13 cellular contexts compared by ENCODE assay signal in genomic region chr18:10072659-10073309, GRCh38.
DNase-seq lines count a peak whose midpoint lies in the region; TF ChIP-seq lines count a peak whose summit lies in the region.
"Had no signal": no experiment of that assay in that cellular context is flagged by ENCODE, and none has a peak within 500 bp of the region (broad histone marks: within the 10 kb centered on the region; RNA-seq: fewer than 3 reads in every experiment).

No MANE protein-coding gene starts in this region.

- DNase-seq in AG10803 (ENCODE audit: low read depth), result peak; percentile 84
- peak; percentile 77 for DNase-seq in LHCN-M2 (ENCODE audit: low read depth)
- peak; percentile 17 for DNase-seq in T1000 (lab: John Stamatoyannopoulos, UW)
- DNase-seq in fibroblast of the aortic adventitia (ENCODE audit: low read depth), result peak; percentile 28
- DNase-seq in NCI-H2107 treated with DMSO at 0.1 percent for 48 hours (lab: John Stamatoyannopoulos, UW; ENCODE audit: unreplicated experiment), result no peak
- DNase-seq in SHP77 treated with DMSO at 0.1 percent for 48 hours (lab: John Stamatoyannopoulos, UW), result no peak
- no peak for DNase-seq in BE2C
- no peak for DNase-seq in NCI-H2029 (lab: John Stamatoyannopoulos, UW)
- DNase-seq: activated CD4-positive, alpha-beta T cell treated with anti-CD3 and anti-CD28 coated beads for 48 hours; activated T-cell treated with anti-CD3 and anti-CD28 coated beads, Interleukin-2, amount 50 U/mL, for 1 hour; NCI-H1092 treated with DMSO at 0.1 percent for 48 hours; T-helper 17 cell had no signal

- no peaks in the 10 kb centered on the region for H3K4me1 ChIP-seq in BE2C
- H3K4me1 ChIP-seq: parathyroid adenoma had no signal

- H3K36me3 ChIP-seq in BE2C, result no peaks in the 10 kb centered on the region

- no peaks in the 10 kb centered on the region for H3K27me3 ChIP-seq in BE2C

- no peaks in the 10 kb centered on the region for H3K9me3 ChIP-seq in BE2C

- TF ChIP-seq CTCF in AG10803 (conservative IDR thresholded peaks at IDR 0.05; ENCODE audit: low read length) (no peak), fibroblast of the aortic adventitia (IDR thresholded peaks at IDR 0.05; ENCODE audit: insufficient read depth, low read length) (no peak), BE2C (IDR thresholded peaks at IDR 0.05; ENCODE audit: low read depth, low read length) (no peak)

- H3K4me3 ChIP-seq in AG10803 (ENCODE audit: low read length) (no peak overlapping the region), fibroblast of the aortic adventitia (ENCODE audit: low read depth, low read length) (no peak overlapping the region), BE2C (ENCODE audit: low read depth, low read length) (no peak overlapping the region)

Comparison
In these comparisons a context has a peak if more than half of its experiments do, and no peak if none do; other contexts are left out.
1. DNase-seq: peak in AG10803 (single experiment), LHCN-M2 (single experiment), T1000 (single experiment) and fibroblast of the aortic adventitia (single experiment); none in NCI-H2107 treated with DMSO at 0.1 percent for 48 hours (single experiment), SHP77 treated with DMSO at 0.1 percent for 48 hours (single experiment), BE2C (single experiment) and NCI-H2029 (single experiment).